Comparison of ENCODE assay signal across 2 cellular contexts in genomic region chr18:2524860-2525259, GRCh38.
A peak's percentile ranks its signal among the peaks of the same experiment; 100 is the strongest.
TF ChIP-seq lines count a peak whose summit lies in the region.
"Not testable (repeated sequence)": the region's sequence is repeated elsewhere in the genome, so short reads cannot be mapped to it uniquely, and the experiment has no call there.

No MANE protein-coding gene starts in this region.

TF ChIP-seq in K562, 482 proteins besides CTCF, POLR2A, EP300 and RAD21:
- TF ChIP-seq CBFA2T3 (IDR thresholded peaks at IDR 0.05): peak; percentile 82
- peak in 1 of 2 experiments; percentile 60; a peak in 3 of 4 replicates for TF ChIP-seq MNT (conservative IDR thresholded peaks at IDR 0.05)
- TF ChIP-seq SOX6 (IDR thresholded peaks at IDR 0.05): peak; percentile 46; the same call in 1 of the 2 replicates
- TF ChIP-seq MAZ (CRISPR knock-in tag; conservative IDR thresholded peaks at IDR 0.05 in 1 of 2, IDR thresholded peaks at IDR 0.05 in 1 of 2): 0 out of 4 replicates have a peak, but pooled peaks of 1 of the 2 experiments have one; percentile 20
- peak; percentile 65 for TF ChIP-seq ARID1B (IDR thresholded peaks at IDR 0.05)
- TF ChIP-seq TAL1 (IDR thresholded peaks at IDR 0.05): peak; percentile 55
- TF ChIP-seq NCOR1 (IDR thresholded peaks at IDR 0.05): peak; percentile 61; the same call in 1 of the 2 replicates
- peak; percentile 67 for TF ChIP-seq CBFA2T2 (conservative IDR thresholded peaks at IDR 0.05)
- peak in 1 of 2 experiments; percentile 48; a peak in 1 of 4 replicates for TF ChIP-seq FOXK2 (conservative IDR thresholded peaks at IDR 0.05 in 1 of 2, IDR thresholded peaks at IDR 0.05 in 1 of 2; ENCODE audit: low read depth in 2 of 2)
- peak; percentile 49; the same call in 1 of the 2 replicates for TF ChIP-seq DPF2 (IDR thresholded peaks at IDR 0.05)
- peak; percentile 45; the same call in 1 of the 2 replicates for TF ChIP-seq MYBL2 (IDR thresholded peaks at IDR 0.05; ENCODE audit: low read depth)
- not testable (repeated sequence) for TF ChIP-seq MYBL2 (CRISPR knock-in tag; IDR thresholded peaks at IDR 0.05; ENCODE audit: borderline replicate concordance)
- TF ChIP-seq MTA2 (IDR thresholded peaks at IDR 0.05; ENCODE audit: low read depth): peak; percentile 29; the same call in 1 of the 2 replicates
- peak in 1 of 2 experiments; percentile 46; a peak in 1 of 4 replicates for TF ChIP-seq FOXA3 (CRISPR knock-in tag; conservative IDR thresholded peaks at IDR 0.05 in 1 of 2, IDR thresholded peaks at IDR 0.05 in 1 of 2)
- peak; percentile 9 for TF ChIP-seq MEIS2 (IDR thresholded peaks at IDR 0.05; ENCODE audit: partially characterized antibody)
TF ChIP-seq in K562: peak in this region for 14; not testable (repeated sequence) for 468.

TF ChIP-seq in HepG2, 621 proteins besides CTCF, POLR2A, EP300 and RAD21:
- TF ChIP-seq MNT (IDR thresholded peaks at IDR 0.05): peak; percentile 25; the same call in 1 of the 2 replicates
